16 cellular contexts compared by ENCODE assay signal in the genomic region with DNA sequence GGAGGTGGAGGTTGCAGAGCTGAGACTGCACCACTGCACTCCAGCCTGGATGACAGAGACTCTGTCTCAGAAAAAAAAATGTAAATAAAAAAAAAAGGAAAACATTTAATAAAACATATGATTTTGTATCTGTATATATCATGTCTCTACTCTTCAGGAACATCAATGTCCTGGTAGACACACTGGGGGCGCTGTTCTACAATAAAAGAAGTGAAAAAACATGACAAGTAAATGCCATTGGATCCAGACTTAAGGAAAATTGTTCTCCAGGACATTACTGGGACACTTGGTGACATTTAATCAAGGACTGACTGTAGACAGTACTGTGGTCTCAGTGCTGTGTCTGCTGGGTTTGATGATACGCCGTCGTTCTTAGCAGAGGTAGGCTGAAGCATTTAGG. TPM values are rescaled to one million over a fixed set of nuclear protein-coding genes. Genes with fewer than 3 reads are reported as not detected.
DNase-seq lines count a peak whose midpoint lies in the region; TF ChIP-seq lines count a peak whose summit lies in the region.
"Had no signal": no experiment of that assay in that cellular context is flagged by ENCODE, and none has a peak within 500 bp of the region (broad histone marks: within the 10 kb centered on the region; RNA-seq: fewer than 3 reads in every experiment).

No MANE protein-coding gene starts in this region.

- CTCF ChIA-PET in SK-N-SH (lab: Yijun Ruan, JAX) = interaction anchor here (0.7 to 1.4 kb wide), 3 partner anchors 9 to 464 kb away, joined by 3 read pairs; no protein-coding TSS in a partner anchor

- H3K36me3 ChIP-seq in BLaER1 (no peaks in the 10 kb centered on the region), SK-N-SH (replicated peaks in 1 of 2; ENCODE audit: control insufficient read depth in 1 of 2, insufficient read depth in 2 of 2, low read length in 1 of 2) (no peaks in the 10 kb centered on the region), tibial artery (no peaks in the 10 kb centered on the region)
- H3K36me3 ChIP-seq: neutrophil, upper lobe of left lung had no signal

- H3K4me1 ChIP-seq in BLaER1 (peaks cover 13% of the 10 kb centered on the region), SK-N-SH (ENCODE audit: control insufficient read depth in 1 of 2, insufficient read depth in 2 of 2, low read depth in 1 of 2, low read length in 1 of 2) (no peaks in the 10 kb centered on the region), tibial artery (no peaks in the 10 kb centered on the region)

- H3K4me3 ChIP-seq in BLaER1 (no peak overlapping the region), GM12875 (ENCODE audit: low read depth, low read length) (no peak overlapping the region), SK-N-SH (ENCODE audit: low read depth in 2 of 2, low read length in 1 of 2) (no peak overlapping the region), foreskin fibroblast (ENCODE audit: low read depth in 1 of 2, low read length in 2 of 2) (no peak overlapping the region), tibial artery (no peak overlapping the region)
- H3K4me3 ChIP-seq: dorsolateral prefrontal cortex, GM23248, upper lobe of left lung had no signal

- intact Hi-C loops in tibial artery (cut with DNase I; ENCODE audit: low total_unique reads) = no loop called here

- no peaks in the 10 kb centered on the region for H4K20me1 ChIP-seq in BLaER1
- no peaks in the 10 kb centered on the region for H4K20me1 ChIP-seq in SK-N-SH (ENCODE audit: insufficient read depth)

- DNase-seq in SK-N-SH = no peak
- DNase-seq in foreskin fibroblast = peak; percentile 29 to 43
- DNase-seq in NCI-H187 (lab: John Stamatoyannopoulos, UW) = no peak
- no peak for DNase-seq in NCI-H1417 treated with DMSO at 0.1 percent for 48 hours (lab: John Stamatoyannopoulos, UW)
- no peak for DNase-seq in tibial artery
- DNase-seq: activated effector memory CD4-positive, alpha-beta T cell treated with anti-CD3 and anti-CD28 coated beads, Interleukin-2, amount 50 U/mL, for 16 hours; dorsolateral prefrontal cortex; foreskin melanocyte; GM23248; mesenchymal stem cell; NCI-H1694 treated with DMSO at 0.1 percent for 48 hours; T1000; upper lobe of left lung had no signal

- TF ChIP-seq CTCF in GM12875 (IDR thresholded peaks at IDR 0.05; ENCODE audit: borderline replicate concordance, insufficient read depth, low read depth, low read length) (0 out of 2 replicates have a peak, but pooled peaks have one; percentile 6), SK-N-SH (IDR thresholded peaks at IDR 0.05) (peak; percentile 53), foreskin fibroblast (IDR thresholded peaks at IDR 0.05; ENCODE audit: low read depth, low read length) (peak; percentile 33), tibial artery (IDR thresholded peaks at IDR 0.05) (no peak)

- no peaks in the 10 kb centered on the region for H3K9me2 ChIP-seq in SK-N-SH

- H3K4me2 ChIP-seq in BLaER1 (peak overlapping the region; percentile 38; the same call in 1 of the 2 replicates), SK-N-SH (no peak overlapping the region)

- H3K79me2 ChIP-seq in SK-N-SH (ENCODE audit: insufficient read depth) = no peaks in the 10 kb centered on the region

- no peaks in the 10 kb centered on the region for H3K27me3 ChIP-seq in BLaER1
- H3K27me3 ChIP-seq in SK-N-SH (ENCODE audit: insufficient read depth) = no peaks in the 10 kb centered on the region
- H3K27me3 ChIP-seq in tibial artery = peaks cover 0 to 5% of the 10 kb centered on the region in 2 donors
- H3K27me3 ChIP-seq: dorsolateral prefrontal cortex, upper lobe of left lung had no signal

- H3K27ac ChIP-seq in BLaER1 = no peak overlapping the region
- H3K27ac ChIP-seq in SK-N-SH (ENCODE audit: low read depth in 2 of 2, low read length in 1 of 2) = no peak overlapping the region
- H3K27ac ChIP-seq in tibial artery = no peak overlapping the region
- H3K27ac ChIP-seq: dorsolateral prefrontal cortex, GM23248, neutrophil, upper lobe of left lung had no signal

- no peak overlapping the region for H3K9ac ChIP-seq in BLaER1
- H3K9ac ChIP-seq in SK-N-SH = no peak overlapping the region
- H3K9ac ChIP-seq: GM23248 had no signal

- peak; percentile 62 for TF ChIP-seq RAD21 in SK-N-SH (IDR thresholded peaks at IDR 0.05; ENCODE audit: low read length)

- WGBS in SK-N-SH (ENCODE audit: low lambda C conversion rate) = 82% methylated on average over 4 of the region's 4 CpGs

- peaks cover 26% of the 10 kb centered on the region for H3K9me3 ChIP-seq in BLaER1
- peaks cover 5% of the 10 kb centered on the region; the same call in 1 of the 2 replicates for H3K9me3 ChIP-seq in SK-N-SH
- peaks cover 0 to 7% (median 6%) of the 10 kb centered on the region in 3 donors for H3K9me3 ChIP-seq in tibial artery
- H3K9me3 ChIP-seq: neutrophil had no signal

- POLR2A ChIA-PET in SK-N-SH (lab: Yijun Ruan, JAX) = no interaction called here

- no peak for TF ChIP-seq EP300 in SK-N-SH (IDR thresholded peaks at IDR 0.05; ENCODE audit: borderline replicate concordance in 1 of 2, low read depth in 1 of 2, low read length in 1 of 2)

- no peak overlapping the region for H2AFZ ChIP-seq in SK-N-SH (ENCODE audit: low read depth)
- H2AFZ ChIP-seq: GM23248 had no signal

- H3F3A ChIP-seq in SK-N-SH (replicated peaks; ENCODE audit: insufficient read depth) = peaks cover 4% of the 10 kb centered on the region

TF ChIP-seq in SK-N-SH, 30 proteins besides CTCF, POLR2A, EP300 and RAD21:
- TF ChIP-seq FOXM1 (IDR thresholded peaks at IDR 0.05; ENCODE audit: low read depth) = no peak

RNA-seq across cellular contexts. Expression of a gene that starts 15.5 kb away (rescaled TPM):
- polyA plus RNA-seq in SK-N-SH (2012; rRNA removed) = 211 and 308 TPM in 2 replicates
- polyA plus RNA-seq in SK-N-SH (2012; cell fraction: cytosol; rRNA removed) = 210 and 230 TPM in 2 replicates
- polyA plus RNA-seq in SK-N-SH (2012; cell fraction: nucleus; rRNA removed) = 366 and 455 TPM in 2 replicates

RNA-seq across cellular contexts. Expression of a gene that starts 50.8 kb away (rescaled TPM):
- 25.2 and 25.4 TPM in 2 replicates for polyA plus RNA-seq in SK-N-SH (2012; rRNA removed)
- polyA plus RNA-seq in SK-N-SH (2012; cell fraction: cytosol; rRNA removed) = 29.8 and 31.6 TPM in 2 replicates
- polyA plus RNA-seq in SK-N-SH (2012; cell fraction: nucleus; rRNA removed) = 4.9 and 8.9 TPM in 2 replicates

RNA-seq across cellular contexts. Expression of a gene that starts 51.1 kb away (rescaled TPM):
- 5.2 and 5.9 TPM in 2 replicates for polyA plus RNA-seq in SK-N-SH (2012; rRNA removed)
- 7.9 and 8.3 TPM in 2 replicates for polyA plus RNA-seq in SK-N-SH (2012; cell fraction: cytosol; rRNA removed)
- 3.4 and 5.4 TPM in 2 replicates for polyA plus RNA-seq in SK-N-SH (2012; cell fraction: nucleus; rRNA removed)

Comparison
In these comparisons a context has a peak if more than half of its experiments do, and no peak if none do; other contexts are left out.
1. CTCF ChIP-seq: peak in GM12875 (single experiment), SK-N-SH (single experiment) and foreskin fibroblast (single experiment); none in tibial artery (0 of 2).
2. DNase-seq: peak in foreskin fibroblast (2 of 2); none in SK-N-SH (single experiment), NCI-H187 (0 of 2), NCI-H1417 treated with DMSO at 0.1 percent for 48 hours (single experiment) and tibial artery (0 of 2).